14 cellular contexts compared by ENCODE assay signal in the genomic region with DNA sequence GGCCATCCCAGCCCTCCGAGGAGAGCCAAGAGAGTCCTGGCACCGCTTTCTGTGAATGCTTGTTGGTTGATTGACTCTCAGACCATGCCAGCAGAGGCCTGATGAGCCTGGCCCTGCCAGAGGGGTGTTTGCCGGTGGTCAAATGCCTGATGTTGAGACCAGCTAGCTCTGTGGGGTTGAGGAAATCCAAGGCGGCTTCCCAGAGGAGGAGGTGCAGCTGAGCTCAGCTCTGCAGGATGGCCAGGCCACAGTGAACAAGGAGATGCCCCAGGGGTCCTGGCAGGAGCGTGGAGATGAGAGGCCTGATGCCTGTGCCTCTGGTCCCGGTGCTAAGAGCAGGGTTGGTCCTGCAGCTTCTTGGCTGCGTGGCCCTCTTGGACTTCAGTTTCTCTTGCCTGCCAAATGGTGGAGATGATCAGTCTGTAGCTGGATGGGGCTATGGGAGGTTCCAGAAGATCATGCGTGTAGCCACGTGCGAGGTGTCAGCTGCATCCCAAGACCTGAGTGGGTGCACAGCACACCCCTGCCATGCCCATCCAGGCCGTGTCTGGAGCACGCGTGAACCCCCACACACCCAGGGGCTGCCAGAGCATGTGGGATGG. TPM values are rescaled to one million over a fixed set of nuclear protein-coding genes. Genes with fewer than 3 reads are reported as not detected.
A peak's percentile ranks its signal among the peaks of the same experiment; 100 is the strongest.
DNase-seq lines count a peak whose midpoint lies in the region; ATAC-seq and TF ChIP-seq lines count a peak whose summit lies in the region.
"Had no signal": no experiment of that assay in that cellular context is flagged by ENCODE, and none has a peak within 500 bp of the region (broad histone marks: within the 10 kb centered on the region; RNA-seq: fewer than 3 reads in every experiment).

No MANE protein-coding gene starts in this region.

- TF ChIP-seq CTCF in endodermal cell (conservative IDR thresholded peaks at IDR 0.05) (no peak), nephron (IDR thresholded peaks at IDR 0.05; ENCODE audit: unreplicated experiment in 3 of 3) (no peak), transverse colon (IDR thresholded peaks at IDR 0.05) (no peak)

- in situ Hi-C loops in transverse colon (cut with MboI; ENCODE audit: low pct_ligation_motif_present in 1 of 4, low pct_unique_long_range_greater_than_20kb in 1 of 4, low sequenced_read_pairs in 3 of 4): no loop called here

- no peaks in the 10 kb centered on the region for H3K36me3 ChIP-seq in endodermal cell (ENCODE audit: control insufficient read depth, insufficient read depth, low read length)
- peaks cover 0 to 5% (median 0%) of the 10 kb centered on the region in 4 donors for H3K36me3 ChIP-seq in transverse colon
- no peaks in the 10 kb centered on the region for H3K36me3 ChIP-seq in trophoblast cell (ENCODE audit: control insufficient read depth in 1 of 2, insufficient read depth in 2 of 2, low read length in 2 of 2)

- H3K27me3 Mint-ChIP-seq in endodermal cell (ENCODE audit: insufficient read depth): peaks cover 11% of the 10 kb centered on the region
- H3K27me3 Mint-ChIP-seq in nephron (ENCODE audit: low read depth): no peaks in the 10 kb centered on the region
- no peaks in the 10 kb centered on the region for H3K27me3 Mint-ChIP-seq in stimulated activated naive CD8-positive, alpha-beta T cell treated with anti-CD3 and anti-CD28 coated beads, Interleukin-15, amount 100 ng/mL, for 72 hours

- H2BK12ac ChIP-seq in trophoblast cell (ENCODE audit: low read length): no peak overlapping the region

- H2AK5ac ChIP-seq in trophoblast cell (ENCODE audit: low read length): no peak overlapping the region

- H3K27ac Mint-ChIP-seq in endodermal cell: no peak overlapping the region
- H3K27ac Mint-ChIP-seq in nephron: peak overlapping the region; percentile 6 to 70 (median 54)
- H3K27ac Mint-ChIP-seq in stimulated activated naive CD8-positive, alpha-beta T cell treated with anti-CD3 and anti-CD28 coated beads, Interleukin-15, amount 100 ng/mL, for 72 hours: no peak overlapping the region
- H3K27ac Mint-ChIP-seq: nephron progenitor cell; T-helper 1 cell treated with Interleukin-12 subunit alpha and Interleukin-12 subunit beta and Interleukin-4 antibody, amounts not matched to agents 30 μg/mL and 1 μg/mL, for 36 hours had no signal

- no peak overlapping the region for H3K4me2 ChIP-seq in trophoblast cell (ENCODE audit: low read length)

- H3K4me3 Mint-ChIP-seq in endodermal cell (no peak overlapping the region), nephron (no peak overlapping the region)
- H3K4me3 Mint-ChIP-seq in stimulated activated naive CD8-positive, alpha-beta T cell treated with anti-CD3 and anti-CD28 coated beads, Interleukin-15, amount 100 ng/mL, for 72 hours: no peak overlapping the region
- H3K4me3 Mint-ChIP-seq: nephron progenitor cell; T-helper 1 cell treated with Interleukin-12 subunit alpha and Interleukin-12 subunit beta and Interleukin-4 antibody, amounts not matched to agents 30 μg/mL and 1 μg/mL, for 36 hours had no signal

- H3K14ac ChIP-seq in trophoblast cell (ENCODE audit: low read length): no peak overlapping the region

- H3K4ac ChIP-seq in trophoblast cell (ENCODE audit: low read depth, low read length): no peak overlapping the region

- DNase-seq in NCI-H446 treated with DMSO at 0.1 percent for 48 hours (lab: John Stamatoyannopoulos, UW): peak; percentile 87
- peak; percentile 25 for DNase-seq in endodermal cell
- no peak for DNase-seq in transverse colon
- DNase-seq in activated CD4-positive, alpha-beta T cell treated with anti-CD3 and anti-CD28 coated beads, Interleukin-2, amount 50 U/mL, for 48 hours: no peak
- no peak for DNase-seq in trophoblast cell
- no peak for DNase-seq in stimulated activated naive CD8-positive, alpha-beta T cell treated with anti-CD3 and anti-CD28 coated beads, Interleukin-15, amount 100 ng/mL, for 72 hours
- DNase-seq in RKO (ENCODE audit: low spot score): no peak
- DNase-seq: activated CD4-positive, alpha-beta T cell treated with anti-CD3 and anti-CD28 coated beads, Interleukin-2, amount 50 U/mL, for 1 hour; activated gamma-delta T cell treated with Interleukin-2 at 50 U/mL for 16 hours; Caco-2; kidney glomerular epithelial cell; nephron progenitor cell had no signal

- TF ChIP-seq EP300 in transverse colon (IDR thresholded peaks at IDR 0.05; ENCODE audit: low read depth): no peak

- no peak overlapping the region for H2BK5ac ChIP-seq in trophoblast cell (ENCODE audit: low read depth, low read length, poor library complexity)

- H3K4me1 Mint-ChIP-seq in endodermal cell (no peaks in the 10 kb centered on the region), nephron (peaks cover 31% of the 10 kb centered on the region)
- H3K4me1 Mint-ChIP-seq in stimulated activated naive CD8-positive, alpha-beta T cell treated with anti-CD3 and anti-CD28 coated beads, Interleukin-15, amount 100 ng/mL, for 72 hours: peaks cover 18% of the 10 kb centered on the region

- H3K79me2 ChIP-seq in trophoblast cell (ENCODE audit: control insufficient read depth, insufficient read depth, low read length, poor library complexity): no peaks in the 10 kb centered on the region

- H3K79me1 ChIP-seq in trophoblast cell (ENCODE audit: low read length): no peaks in the 10 kb centered on the region

- H4K12ac ChIP-seq in trophoblast cell (ENCODE audit: low read depth, low read length): no peak overlapping the region

- no peak overlapping the region for H4K8ac ChIP-seq in trophoblast cell (ENCODE audit: low read depth, low read length)

- H3K4me1 ChIP-seq in endodermal cell (ENCODE audit: control insufficient read depth, insufficient read depth, low read length) (no peaks in the 10 kb centered on the region), transverse colon (peaks cover 49 to 73% (median 58%) of the 10 kb centered on the region in 4 donors), trophoblast cell (ENCODE audit: control insufficient read depth in 1 of 2, insufficient read depth in 2 of 2, low read length in 2 of 2) (no peaks in the 10 kb centered on the region)
- H3K4me1 ChIP-seq: Caco-2 had no signal

- H3K9me3 Mint-ChIP-seq in endodermal cell (no peaks in the 10 kb centered on the region), nephron (no peaks in the 10 kb centered on the region)
- H3K9me3 Mint-ChIP-seq in stimulated activated naive CD8-positive, alpha-beta T cell treated with anti-CD3 and anti-CD28 coated beads, Interleukin-15, amount 100 ng/mL, for 72 hours: no peaks in the 10 kb centered on the region
- H3K9me3 Mint-ChIP-seq: nephron progenitor cell; T-helper 1 cell treated with Interleukin-12 subunit alpha and Interleukin-12 subunit beta and Interleukin-4 antibody, amounts not matched to agents 30 μg/mL and 1 μg/mL, for 36 hours had no signal

- no peak for ATAC-seq in stimulated activated naive CD8-positive, alpha-beta T cell treated with anti-CD3 and anti-CD28 coated beads, Interleukin-15, amount 100 ng/mL, for 72 hours

- H2AFZ ChIP-seq in trophoblast cell (ENCODE audit: insufficient read depth, low read length, poor library complexity): no peak overlapping the region

- no peak for TF ChIP-seq POLR2A in transverse colon (IDR thresholded peaks at IDR 0.05)

- no peak overlapping the region for H4K91ac ChIP-seq in trophoblast cell (ENCODE audit: low read depth, low read length)

- H3K36me3 Mint-ChIP-seq in endodermal cell (ENCODE audit: low read depth) (no peaks in the 10 kb centered on the region), nephron (ENCODE audit: low read depth) (peaks cover 4% of the 10 kb centered on the region)

- H3K4me3 ChIP-seq in endodermal cell (ENCODE audit: low read length): no peak overlapping the region
- H3K4me3 ChIP-seq in transverse colon: no peak overlapping the region
- no peak overlapping the region for H3K4me3 ChIP-seq in trophoblast cell (ENCODE audit: low read depth, low read length)

- H3K23ac ChIP-seq in trophoblast cell (ENCODE audit: low read length): no peak overlapping the region

- H3K9me3 ChIP-seq in endodermal cell (ENCODE audit: control insufficient read depth, low read length) (no peaks in the 10 kb centered on the region), transverse colon (no peaks in the 10 kb centered on the region), trophoblast cell (ENCODE audit: insufficient read depth, low read depth, low read length) (no peaks in the 10 kb centered on the region)
- H3K9me3 ChIP-seq: Caco-2 had no signal

- whole genome bisulfite sequencing in endodermal cell (ENCODE audit: insufficient coverage in 1 of 2, insufficient read length in 1 of 2), 2 experiments: 82 to 84% methylated on average over 11 to 13 of the region's 13 CpGs
- WGBS in transverse colon (ENCODE audit: low coverage in 1 of 2), 2 donors: 65 to 67% methylated on average over 3 to 13 of the region's 13 CpGs
- no CpG with 5 or more reads among the region's 13 CpGs for WGBS in trophoblast cell (ENCODE audit: extremely low coverage, insufficient coverage, insufficient read length)

- H3K27me3 ChIP-seq in endodermal cell (ENCODE audit: control insufficient read depth, insufficient read depth, low read length, poor library complexity, severe bottlenecking): no peaks in the 10 kb centered on the region
- H3K27me3 ChIP-seq in transverse colon: no peaks in the 10 kb centered on the region
- H3K27me3 ChIP-seq in trophoblast cell (ENCODE audit: insufficient read depth, low read length): no peaks in the 10 kb centered on the region

- no peak overlapping the region for H3K27ac ChIP-seq in endodermal cell (ENCODE audit: low read depth, low read length)
- H3K27ac ChIP-seq in transverse colon: peak overlapping the region; percentile 83 to 99 (median 90)
- H3K27ac ChIP-seq in trophoblast cell (ENCODE audit: low read depth, low read length): no peak overlapping the region

- no peak overlapping the region for H2BK120ac ChIP-seq in trophoblast cell (ENCODE audit: insufficient read depth, low read length, poor library complexity)

- H3K18ac ChIP-seq in trophoblast cell (ENCODE audit: low read length): no peak overlapping the region

- intact Hi-C loops in transverse colon (cut with DNase I; ENCODE audit: low total_unique reads): no loop called here

- H3K9ac ChIP-seq in endodermal cell (ENCODE audit: extremely low read depth, low read length, poor library complexity, severe bottlenecking) (no peak overlapping the region), trophoblast cell (ENCODE audit: low read length) (no peak overlapping the region)

RNA-seq across cellular contexts. Expression of a gene that starts 16.8 kb away (rescaled TPM):
- total RNA-seq in endodermal cell (1 to 10 TPM; 5.2 to 6.6 TPM), transverse colon (100 to 1,000 TPM in 1 of 4 donors, 10 to 100 TPM in 3; 39.9 to 145 (median 68.1) TPM)
- polyA plus RNA-seq in endodermal cell (2013, experiment 1 of 2): 4.0 TPM
- polyA plus RNA-seq in endodermal cell (2013, experiment 2 of 2): 3.7 TPM
- 5.4 and 6.1 TPM in 2 replicates for polyA plus RNA-seq in trophoblast cell (2013)

Comparison
In these comparisons a context has a peak if more than half of its experiments do, and no peak if none do; other contexts are left out.
1. DNase-seq: peak in NCI-H446 treated with DMSO at 0.1 percent for 48 hours (single experiment) and endodermal cell (single experiment); none in transverse colon (single experiment), activated CD4-positive, alpha-beta T cell treated with anti-CD3 and anti-CD28 coated beads, Interleukin-2, amount 50 U/mL, for 48 hours (0 of 2), trophoblast cell (0 of 2), stimulated activated naive CD8-positive, alpha-beta T cell treated with anti-CD3 and anti-CD28 coated beads, Interleukin-15, amount 100 ng/mL, for 72 hours (0 of 2) and RKO (single experiment).
2. H3K27ac ChIP-seq: peak in transverse colon (4 of 4); none in endodermal cell (single experiment) and trophoblast cell (single experiment).
3. H3K27ac Mint-ChIP-seq: peak in nephron (3 of 3); none in endodermal cell (single experiment) and stimulated activated naive CD8-positive, alpha-beta T cell treated with anti-CD3 and anti-CD28 coated beads, Interleukin-15, amount 100 ng/mL, for 72 hours (0 of 2).
4. RNA of a gene that starts 16.8 kb away (total RNA-seq): 39.9 to 145 TPM in transverse colon; 5.2 to 6.6 TPM in endodermal cell; every median in the first group is over 4 times any median in the second.